Comparison of ENCODE assay signal across 9 cellular contexts in genomic region chr9:15622596-15622995, GRCh38.
DNase-seq lines count a peak whose midpoint lies in the region; ATAC-seq and TF ChIP-seq lines count a peak whose summit lies in the region.
"Had no signal": no experiment of that assay in that cellular context is flagged by ENCODE, and none has a peak within 500 bp of the region (broad histone marks: within the 10 kb centered on the region; RNA-seq: fewer than 3 reads in every experiment).

No MANE protein-coding gene starts in this region.

- no peak overlapping the region for H3K27ac Mint-ChIP-seq in type B pancreatic cell

- H3K9me3 Mint-ChIP-seq in type B pancreatic cell, result peaks cover 6% of the 10 kb centered on the region

- H3K4me1 ChIP-seq in cardiac muscle cell (ENCODE audit: low read depth) (no peaks in the 10 kb centered on the region), PC-9 (replicated peaks; ENCODE audit: insufficient read depth) (no peaks in the 10 kb centered on the region), sigmoid colon (no peaks in the 10 kb centered on the region)

- CTCF ChIA-PET in PC-9 (lab: Charles Lee), result no interaction called here

- intact Hi-C loops in Right ventricle myocardium superior (cut with DNase I), result no loop called here
- intact Hi-C loops in PC-9 (cut with micrococcal nuclease; ENCODE audit: unreplicated experiment), result no loop called here
- intact Hi-C loops in sigmoid colon (cut with DNase I), result no loop called here

- 13 to 46% methylated on average over 1 of the region's 1 CpG for WGBS in sigmoid colon, 2 donors

- POLR2A ChIA-PET in PC-9 (lab: Charles Lee; ENCODE audit: unreplicated experiment), result interaction anchor here (0.5 kb wide), 1 partner anchor 70 kb away, joined by 5 read pairs; the partner anchor contains the start of gene CCDC171

- H3K9me2 ChIP-seq in PC-9 (ENCODE audit: insufficient read depth), result no peaks in the 10 kb centered on the region

- no peak for TF ChIP-seq POLR2A in sigmoid colon (IDR thresholded peaks at IDR 0.05)

- no peaks in the 10 kb centered on the region for H4K20me1 ChIP-seq in PC-9 (ENCODE audit: insufficient read depth)

- no peaks in the 10 kb centered on the region for H3K27me3 ChIP-seq in cardiac muscle cell
- H3K27me3 ChIP-seq in PC-9 (ENCODE audit: insufficient read depth, low read depth), result no peaks in the 10 kb centered on the region
- no peaks in the 10 kb centered on the region for H3K27me3 ChIP-seq in sigmoid colon

- H3K36me3 ChIP-seq in cardiac muscle cell (no peaks in the 10 kb centered on the region), PC-9 (ENCODE audit: low read depth) (no peaks in the 10 kb centered on the region), sigmoid colon (no peaks in the 10 kb centered on the region)

- no peak for TF ChIP-seq EP300 in sigmoid colon (IDR thresholded peaks at IDR 0.05)

- H3K4me3 Mint-ChIP-seq in type B pancreatic cell, result no peak overlapping the region

- H3K9me3 ChIP-seq in cardiac muscle cell (ENCODE audit: low read depth) (no peaks in the 10 kb centered on the region), PC-9 (ENCODE audit: insufficient read depth, low read depth) (no peaks in the 10 kb centered on the region), sigmoid colon (no peaks in the 10 kb centered on the region)

- no peak overlapping the region for H3K27ac ChIP-seq in cardiac muscle cell
- H3K27ac ChIP-seq in PC-9, result no peak overlapping the region
- no peak overlapping the region for H3K27ac ChIP-seq in sigmoid colon
- H3K27ac ChIP-seq: coronary artery had no signal

- H3K79me2 ChIP-seq in PC-9 (ENCODE audit: low read depth), result no peaks in the 10 kb centered on the region

- ATAC-seq in Right ventricle myocardium superior (ENCODE audit: poor library complexity), result no peak

- no peaks in the 10 kb centered on the region for H3K27me3 Mint-ChIP-seq in type B pancreatic cell

- DNase-seq in cardiac muscle cell (ENCODE audit: low read depth in 1 of 2, low spot score in 1 of 2), result peak in 1 of 2 donors; percentile 38
- no peak for DNase-seq in Right ventricle myocardium superior
- no peak for DNase-seq in PC-9
- DNase-seq in fibroblast of gingiva (ENCODE audit: low read depth), result peak; percentile 13
- DNase-seq in type B pancreatic cell (ENCODE audit: extremely low spot score, unreplicated experiment), result no peak
- no peak for DNase-seq in activated CD8-positive, alpha-beta memory T cell treated with anti-CD3 and anti-CD28 coated beads, Interleukin-2, amount 50 U/mL, for 4 hours
- DNase-seq in sigmoid colon, result no peak
- DNase-seq in NCI-H1048 (lab: John Stamatoyannopoulos, UW), result no peak

- peak; percentile 54 for TF ChIP-seq CTCF in cardiac muscle cell (IDR thresholded peaks at IDR 0.05; ENCODE audit: low read depth, low read length)
- TF ChIP-seq CTCF in PC-9 (conservative IDR thresholded peaks at IDR 0.05), result peak; percentile 42; the same call in 1 of the 2 replicates
- TF ChIP-seq CTCF in type B pancreatic cell (conservative IDR thresholded peaks at IDR 0.05), result peak; percentile 69
- no peak for TF ChIP-seq CTCF in sigmoid colon (IDR thresholded peaks at IDR 0.05)

- H3F3A ChIP-seq in PC-9 (ENCODE audit: insufficient read depth, low read depth), result no peaks in the 10 kb centered on the region

- no peaks in the 10 kb centered on the region for H3K4me1 Mint-ChIP-seq in type B pancreatic cell (ENCODE audit: unreplicated experiment)

- H3K36me3 Mint-ChIP-seq in type B pancreatic cell, result peaks cover 4% of the 10 kb centered on the region

- H3K4me3 ChIP-seq in cardiac muscle cell (no peak overlapping the region), PC-9 (no peak overlapping the region), sigmoid colon (no peak overlapping the region)
- H3K4me3 ChIP-seq: coronary artery had no signal

- no peak overlapping the region for H2AFZ ChIP-seq in PC-9

- no TSS peak for BruUV-seq in PC-9 (replicated peaks; lab: Mats Ljungman, UMichigan)

- no peak overlapping the region for H3K4me2 ChIP-seq in PC-9

Comparison
In these comparisons a context has a peak if more than half of its experiments do, and no peak if none do; other contexts are left out.
1. CTCF ChIP-seq: peak in cardiac muscle cell (single experiment), PC-9 (single experiment) and type B pancreatic cell (single experiment); none in sigmoid colon (0 of 4).